31 cellular contexts compared by ENCODE assay signal in genomic region chr2:168344706-168345105, GRCh38.
"Had no signal": no experiment of that assay in that cellular context is flagged by ENCODE, and none has a peak within 500 bp of the region (broad histone marks: within the 10 kb centered on the region; RNA-seq: fewer than 3 reads in every experiment).

No MANE protein-coding gene starts in this region.

- H3K9me3 Mint-ChIP-seq: naive thymus-derived CD4-positive, alpha-beta T cell; natural killer cell; nephron; neural progenitor cell; stimulated activated naive CD8-positive, alpha-beta T cell treated with anti-CD3 and anti-CD28 coated beads, Interleukin-15, amount 100 ng/mL, for 72 hours had no signal

- H3K79me2 ChIP-seq: parathyroid adenoma had no signal

- H3K4me1 ChIP-seq: parathyroid adenoma, psoas muscle, right lobe of liver, suprapubic skin, testis, upper lobe of right lung, uterus had no signal

- H3K4me2 ChIP-seq: neural progenitor cell, smooth muscle cell had no signal

- H2AFZ ChIP-seq: neural progenitor cell, parathyroid adenoma had no signal

- H3K4me3 ChIP-seq: neural progenitor cell, ovary, psoas muscle, right lobe of liver, sigmoid colon, skin epidermis, smooth muscle cell, spleen, suprapubic skin, testis, tibial artery, transverse colon, upper lobe of right lung, uterus had no signal

- H3K4me3 Mint-ChIP-seq: naive thymus-derived CD4-positive, alpha-beta T cell; natural killer cell; nephron; neural progenitor cell; stimulated activated naive CD8-positive, alpha-beta T cell treated with anti-CD3 and anti-CD28 coated beads, Interleukin-15, amount 100 ng/mL, for 72 hours; type B pancreatic cell had no signal

- H3K36me3 ChIP-seq: neural progenitor cell, ovary, right lobe of liver, sigmoid colon, spleen, suprapubic skin, tibial artery, transverse colon, upper lobe of right lung, uterus had no signal

- H3K27ac ChIP-seq: neural progenitor cell, ovary, parathyroid adenoma, psoas muscle, right lobe of liver, sigmoid colon, skin epidermis, spleen, suprapubic skin, testis, tibial artery, transverse colon, upper lobe of right lung, uterus had no signal

- DNase-seq: naive thymus-derived CD4-positive, alpha-beta T cell; natural killer cell; occipital lobe; ovary; psoas muscle; right cardiac atrium; right lobe of liver; sigmoid colon; spleen; stimulated activated CD4-positive, alpha-beta T cell treated with anti-CD3 and anti-CD28 coated beads, Interleukin-12 subunit alpha, Interleukin-12 subunit beta, amount 100 ng/mL, for 4 hours; stimulated activated CD4-positive, alpha-beta T cell treated with anti-CD3 and anti-CD28 coated beads, Interleukin-1b, Interleukin-23, amount 100 ng/mL, for 48 hours; stimulated activated CD4-positive, alpha-beta T cell treated with anti-CD3 and anti-CD28 coated beads, Interleukin-4, amount 100 ng/mL, for 1 hour; stimulated activated CD4-positive, alpha-beta T cell treated with anti-CD3 and anti-CD28 coated beads, Interleukin-4, amount 100 ng/mL, for 4 hours; stimulated activated CD8-positive, alpha-beta memory T cell treated with anti-CD3 and anti-CD28 coated beads, Interleukin-4, amount 100 ng/mL, for 48 hours; stimulated activated naive CD4-positive, alpha-beta T cell; stimulated activated naive CD8-positive, alpha-beta T cell treated with anti-CD3 and anti-CD28 coated beads, Interleukin-15, amount 100 ng/mL, for 72 hours; stimulated activated naive CD8-positive, alpha-beta T cell treated with anti-CD3 and anti-CD28 coated beads, Interleukin-15, Interleukin-2, amounts not matched to agents 100 U/mL and 50 U/mL, for 24 hours; substantia nigra; testis; tibial artery; transverse colon; upper lobe of right lung; uterus had no signal

- H3K9ac ChIP-seq: neural progenitor cell, parathyroid adenoma had no signal

- H3K36me3 Mint-ChIP-seq: naive thymus-derived CD4-positive, alpha-beta T cell; natural killer cell; neural progenitor cell; type B pancreatic cell had no signal

- ATAC-seq: naive thymus-derived CD4-positive, alpha-beta T cell; natural killer cell; psoas muscle; right cardiac atrium; right lobe of liver; stimulated activated naive CD8-positive, alpha-beta T cell treated with anti-CD3 and anti-CD28 coated beads, Interleukin-15, amount 100 ng/mL, for 72 hours; stimulated activated naive CD8-positive, alpha-beta T cell treated with anti-CD3 and anti-CD28 coated beads, Interleukin-15, Interleukin-2, amounts not matched to agents 100 U/mL and 50 U/mL, for 24 hours; upper lobe of right lung had no signal

- H3K9me3 ChIP-seq: ovary, psoas muscle, right lobe of liver, sigmoid colon, spleen, suprapubic skin, testis, tibial artery, transverse colon, upper lobe of right lung, uterus had no signal

- H3K27ac Mint-ChIP-seq: naive thymus-derived CD4-positive, alpha-beta T cell; natural killer cell; nephron; neural progenitor cell; progenitor cell of endocrine pancreas; stimulated activated naive CD8-positive, alpha-beta T cell treated with anti-CD3 and anti-CD28 coated beads, Interleukin-15, amount 100 ng/mL, for 72 hours; type B pancreatic cell had no signal

- H3K27me3 ChIP-seq: neural progenitor cell, ovary, right lobe of liver, sigmoid colon, suprapubic skin, testis, transverse colon, upper lobe of right lung, uterus had no signal
